8 cellular contexts compared by ENCODE assay signal in the genomic region with DNA sequence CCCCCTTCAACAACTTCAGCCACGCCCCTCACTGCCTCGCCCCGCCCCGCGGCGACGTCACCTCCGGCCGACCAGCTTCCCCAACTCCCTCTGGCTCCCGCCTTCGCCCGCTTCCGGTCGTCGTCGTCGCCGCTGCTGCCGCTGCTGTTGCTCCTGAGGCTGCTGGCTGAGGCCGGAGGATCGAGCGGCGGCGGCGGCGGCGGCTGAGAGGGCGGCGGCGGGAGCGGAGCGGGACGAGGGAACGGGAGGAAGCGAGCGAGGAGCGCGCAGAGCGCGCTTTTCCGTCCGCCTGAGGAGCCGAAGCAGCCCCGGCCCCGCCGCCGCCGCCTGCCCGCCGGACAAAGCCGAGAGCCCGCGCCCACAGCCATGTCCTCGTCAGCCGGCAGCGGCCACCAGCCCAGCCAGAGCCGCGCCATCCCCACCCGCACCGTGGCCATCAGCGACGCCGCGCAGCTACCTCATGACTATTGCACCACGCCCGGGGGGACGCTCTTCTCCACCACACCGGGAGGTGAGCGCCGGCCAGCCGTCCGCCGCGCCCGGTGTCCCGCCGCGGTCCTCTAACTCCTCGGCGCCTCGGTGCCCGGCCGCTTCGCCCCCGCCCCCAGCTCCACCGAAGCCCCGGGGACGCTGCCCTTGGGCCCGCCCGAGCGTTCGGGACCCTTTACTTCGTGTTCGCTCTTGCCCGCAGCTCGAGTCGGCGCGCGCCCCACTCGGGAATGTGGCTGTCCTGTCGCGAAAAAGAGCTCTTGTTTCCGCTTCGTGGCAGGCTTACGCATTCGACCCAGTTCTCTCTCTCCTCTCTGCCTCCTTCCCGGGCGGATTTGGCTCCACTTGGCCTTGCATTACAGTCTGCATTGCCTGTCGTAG. TPM values are rescaled to one million over a fixed set of nuclear protein-coding genes. Genes with fewer than 3 reads are reported as not detected.
DNase-seq lines count a peak whose midpoint lies in the region; TF ChIP-seq lines count a peak whose summit lies in the region.

A gene with protein sequence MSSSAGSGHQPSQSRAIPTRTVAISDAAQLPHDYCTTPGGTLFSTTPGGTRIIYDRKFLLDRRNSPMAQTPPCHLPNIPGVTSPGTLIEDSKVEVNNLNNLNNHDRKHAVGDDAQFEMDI (plus strand): TSS at position 110 of the 870 bp plus-strand sequence. CDS start 257 bp downstream, at position 367.

- TF ChIP-seq CTCF in HEK293 (tag by site-specific recombination; IDR thresholded peaks at IDR 0.05) = 0 out of 2 replicates have a peak, but pooled peaks have one; percentile 6

- CTCF ChIA-PET in HEK293 (lab: Yijun Ruan, JAX) = interaction anchor here (0.7 to 1.7 kb wide), 8 partner anchors 14 to 995 kb away, joined by 3 to 8 read pairs (median 4); partner anchors contain the start of gene TYSND1

- H3K36me3 ChIP-seq in HEK293 (ENCODE audit: control insufficient read depth in 2 of 2, insufficient read depth in 1 of 2, low read length in 2 of 2) (peaks cover 0 to 5% of the 10 kb centered on the region in 2 experiments; a peak in 1 of 3 replicates), neuron (ENCODE audit: insufficient read depth, low read length) (peaks cover 11% of the 10 kb centered on the region), subcutaneous abdominal adipose tissue (ENCODE audit: control insufficient read depth in 5 of 5, insufficient read depth in 5 of 5, low read length in 5 of 5) (no peaks in the 10 kb centered on the region)

- peak within 1 kb of the TSS; percentile 76 for H3K4me3 ChIP-seq in HEK293 (ENCODE audit: low read depth, low read length)
- H3K4me3 ChIP-seq in neuron (ENCODE audit: low read length) = peak within 1 kb of the TSS; percentile 82
- H3K4me3 ChIP-seq in subcutaneous abdominal adipose tissue (ENCODE audit: low read depth in 1 of 5, low read length in 5 of 5) = peak within 1 kb of the TSS; percentile 89 to 98 (median 96)

- H3K27ac ChIP-seq in HEK293 (ENCODE audit: extremely low read depth, low read depth, low read length) (peak within 1 kb of the TSS; percentile 66), subcutaneous abdominal adipose tissue (ENCODE audit: low read depth, low read length) (peak within 1 kb of the TSS; percentile 99)

- H2AFZ ChIP-seq in neuron (ENCODE audit: low read depth, low read length) = peak within 1 kb of the TSS; percentile 52

- no peaks in the 10 kb centered on the region for H3K9me3 ChIP-seq in HEK293 (ENCODE audit: control insufficient read depth, insufficient read depth, low read depth, low read length)
- H3K9me3 ChIP-seq in neuron (ENCODE audit: low read length) = no peaks in the 10 kb centered on the region
- no peaks in the 10 kb centered on the region for H3K9me3 ChIP-seq in subcutaneous abdominal adipose tissue (ENCODE audit: control insufficient read depth in 5 of 5, low read length in 5 of 5)

- H3K9ac ChIP-seq in subcutaneous abdominal adipose tissue (ENCODE audit: low read length in 5 of 5) = peak within 1 kb of the TSS; percentile 82 to 99 (median 97)

- DNase-seq in GDM1 (lab: John Stamatoyannopoulos, UW) (peak; percentile 94), MV-4-11 (lab: John Stamatoyannopoulos, UW) (peak; percentile 86), SK-MEL-5 (ENCODE audit: low read depth, low spot score) (peak; percentile 92), foreskin melanocyte (peak; percentile 91)
- DNase-seq in activated naive CD4-positive, alpha-beta T cell treated with Interleukin-2 at 50 U/mL for 16 hours = peak; percentile 99

- no peaks in the 10 kb centered on the region for H3K27me3 ChIP-seq in neuron (ENCODE audit: insufficient read depth, low read length)
- no peaks in the 10 kb centered on the region for H3K27me3 ChIP-seq in subcutaneous abdominal adipose tissue (ENCODE audit: control insufficient read depth in 5 of 5, insufficient read depth in 4 of 5, low read length in 5 of 5)

- H3K4me1 ChIP-seq in HEK293 (ENCODE audit: control insufficient read depth, insufficient read depth, low read length) = peaks cover 6% of the 10 kb centered on the region; the same call in 1 of the 2 replicates
- H3K4me1 ChIP-seq in neuron (ENCODE audit: insufficient read depth, low read length) = peaks cover 15% of the 10 kb centered on the region
- H3K4me1 ChIP-seq in subcutaneous abdominal adipose tissue (ENCODE audit: control insufficient read depth in 5 of 5, insufficient read depth in 5 of 5, low read length in 5 of 5) = peaks cover 5 to 42% (median 34%) of the 10 kb centered on the region in 5 donors

- in situ Hi-C loops in SK-MEL-5 (cut with HindIII; ENCODE audit: low pct_unique_long_range_greater_than_20kb, low sequenced_read_pairs) = no loop called here

- POLR2A ChIA-PET in HEK293 (lab: Yijun Ruan, JAX) = interaction anchor here (0.6 to 4.0 kb wide), 23 partner anchors 9 to 809 kb away, joined by 3 to 20 read pairs (median 5); partner anchors contain the start of genes PPA1, SAR1A and TYSND1

TF ChIP-seq in HEK293, 187 proteins besides CTCF, POLR2A, EP300 and RAD21 (continues in another document):
- TF ChIP-seq FEZF1 (tag by site-specific recombination; IDR thresholded peaks at IDR 0.05) (no peak), RBAK (tag by site-specific recombination; IDR thresholded peaks at IDR 0.05) (no peak), ZNF473 (tag by site-specific recombination; IDR thresholded peaks at IDR 0.05) (no peak), HIC1 (tag by site-specific recombination; IDR thresholded peaks at IDR 0.05) (no peak), ZFHX2 (tag by site-specific recombination; conservative IDR thresholded peaks at IDR 0.05) (0 out of 2 replicates have a peak, but pooled peaks have one; percentile 14), WT1 (tag by site-specific recombination; IDR thresholded peaks at IDR 0.05) (no peak), SP7 (tag by site-specific recombination; IDR thresholded peaks at IDR 0.05) (peak; percentile 69), SCRT2 (tag by site-specific recombination; IDR thresholded peaks at IDR 0.05) (peak; percentile 82), ZNF707 (tag by site-specific recombination; IDR thresholded peaks at IDR 0.05) (no peak), ZNF558 (tag by site-specific recombination; IDR thresholded peaks at IDR 0.05) (no peak)
- TF ChIP-seq, protein P1, sequence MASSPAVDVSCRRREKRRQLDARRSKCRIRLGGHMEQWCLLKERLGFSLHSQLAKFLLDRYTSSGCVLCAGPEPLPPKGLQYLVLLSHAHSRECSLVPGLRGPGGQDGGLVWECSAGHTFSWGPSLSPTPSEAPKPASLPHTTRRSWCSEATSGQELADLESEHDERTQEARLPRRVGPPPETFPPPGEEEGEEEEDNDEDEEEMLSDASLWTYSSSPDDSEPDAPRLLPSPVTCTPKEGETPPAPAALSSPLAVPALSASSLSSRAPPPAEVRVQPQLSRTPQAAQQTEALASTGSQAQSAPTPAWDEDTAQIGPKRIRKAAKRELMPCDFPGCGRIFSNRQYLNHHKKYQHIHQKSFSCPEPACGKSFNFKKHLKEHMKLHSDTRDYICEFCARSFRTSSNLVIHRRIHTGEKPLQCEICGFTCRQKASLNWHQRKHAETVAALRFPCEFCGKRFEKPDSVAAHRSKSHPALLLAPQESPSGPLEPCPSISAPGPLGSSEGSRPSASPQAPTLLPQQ (tag by site-specific recombination; IDR thresholded peaks at IDR 0.05) = peak; percentile 68; the same call in 1 of the 2 replicates
- TF ChIP-seq, protein P2, sequence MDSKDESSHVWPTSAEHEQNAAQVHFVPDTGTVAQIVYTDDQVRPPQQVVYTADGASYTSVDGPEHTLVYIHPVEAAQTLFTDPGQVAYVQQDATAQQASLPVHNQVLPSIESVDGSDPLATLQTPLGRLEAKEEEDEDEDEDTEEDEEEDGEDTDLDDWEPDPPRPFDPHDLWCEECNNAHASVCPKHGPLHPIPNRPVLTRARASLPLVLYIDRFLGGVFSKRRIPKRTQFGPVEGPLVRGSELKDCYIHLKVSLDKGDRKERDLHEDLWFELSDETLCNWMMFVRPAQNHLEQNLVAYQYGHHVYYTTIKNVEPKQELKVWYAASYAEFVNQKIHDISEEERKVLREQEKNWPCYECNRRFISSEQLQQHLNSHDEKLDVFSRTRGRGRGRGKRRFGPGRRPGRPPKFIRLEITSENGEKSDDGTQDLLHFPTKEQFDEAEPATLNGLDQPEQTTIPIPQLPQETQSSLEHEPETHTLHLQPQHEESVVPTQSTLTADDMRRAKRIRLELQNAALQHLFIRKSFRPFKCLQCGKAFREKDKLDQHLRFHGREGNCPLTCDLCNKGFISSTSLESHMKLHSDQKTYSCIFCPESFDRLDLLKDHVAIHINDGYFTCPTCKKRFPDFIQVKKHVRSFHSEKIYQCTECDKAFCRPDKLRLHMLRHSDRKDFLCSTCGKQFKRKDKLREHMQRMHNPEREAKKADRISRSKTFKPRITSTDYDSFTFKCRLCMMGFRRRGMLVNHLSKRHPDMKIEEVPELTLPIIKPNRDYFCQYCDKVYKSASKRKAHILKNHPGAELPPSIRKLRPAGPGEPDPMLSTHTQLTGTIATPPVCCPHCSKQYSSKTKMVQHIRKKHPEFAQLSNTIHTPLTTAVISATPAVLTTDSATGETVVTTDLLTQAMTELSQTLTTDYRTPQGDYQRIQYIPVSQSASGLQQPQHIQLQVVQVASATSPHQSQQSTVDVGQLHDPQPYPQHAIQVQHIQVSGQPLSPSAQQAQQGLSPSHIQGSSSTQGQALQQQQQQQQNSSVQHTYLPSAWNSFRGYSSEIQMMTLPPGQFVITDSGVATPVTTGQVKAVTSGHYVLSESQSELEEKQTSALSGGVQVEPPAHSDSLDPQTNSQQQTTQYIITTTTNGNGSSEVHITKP (tag by site-specific recombination; IDR thresholded peaks at IDR 0.05) = no peak

RNA-seq across cellular contexts. Expression of the gene that starts here (rescaled TPM):
- 14.3 and 14.5 TPM in 2 replicates for total RNA-seq in SK-MEL-5 (2014; rRNA removed; shearing (Covaris generic))
- 18.2 and 22.6 TPM in 2 replicates for polyA plus RNA-seq in SK-MEL-5 (2015; cell fraction: cytosol; rRNA removed)
- 10.0 and 10.7 TPM in 2 replicates for polyA plus RNA-seq in SK-MEL-5 (2015; cell fraction: nucleus; rRNA removed)

Comparison
In these comparisons a context has a peak if more than half of its experiments do, and no peak if none do; other contexts are left out.
1. Peak in every context shown above with its lines: DNase-seq, H3K4me3 ChIP-seq and H3K27ac ChIP-seq.